ENCODE assay signal across 11 cellular contexts in the genomic region with DNA sequence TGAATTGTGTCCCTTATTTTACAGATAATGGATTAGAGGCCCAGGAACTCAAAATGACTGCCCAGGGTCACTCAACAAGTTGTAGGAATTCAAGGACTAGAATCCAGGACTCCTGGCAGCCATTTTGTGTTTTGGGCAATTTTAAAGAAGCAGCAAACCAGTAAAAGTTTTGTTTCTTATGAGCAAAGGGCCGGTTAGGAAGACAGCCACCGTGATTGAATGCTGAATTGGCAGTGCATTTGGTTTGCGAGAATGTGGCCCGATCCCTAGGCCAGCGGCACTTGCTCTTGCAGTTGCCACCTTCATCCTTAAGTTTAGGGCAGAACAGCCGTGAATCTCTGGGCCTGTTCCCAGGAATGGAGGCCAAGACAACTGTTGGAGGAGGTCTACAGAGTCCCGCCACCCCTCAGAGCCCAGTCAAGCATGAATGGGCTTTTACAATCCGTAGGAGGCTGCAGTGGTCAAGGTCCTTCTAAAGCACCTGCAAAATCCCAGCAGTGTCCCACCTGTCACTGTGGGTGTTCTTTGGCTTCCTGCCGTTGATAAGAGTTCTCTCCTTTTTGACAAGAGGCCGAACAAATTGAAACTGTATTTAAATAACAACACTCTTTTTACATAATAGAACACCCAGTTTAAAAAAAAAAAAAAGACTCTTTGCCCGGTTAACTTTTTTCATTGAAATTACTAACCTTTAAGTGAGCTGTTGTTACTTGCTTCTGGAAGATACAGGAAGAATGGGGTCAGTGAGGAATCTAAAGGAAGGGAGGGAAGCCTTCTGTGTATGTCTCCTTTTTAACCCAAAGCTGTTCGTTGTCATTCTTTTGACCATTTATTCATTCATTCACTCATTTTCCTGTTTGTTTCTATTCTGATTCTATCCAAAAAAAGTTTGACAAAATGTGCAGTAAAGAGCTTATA.
DNase-seq lines count a peak whose midpoint lies in the region; ATAC-seq and TF ChIP-seq lines count a peak whose summit lies in the region.
"Had no signal": no experiment of that assay in that cellular context is flagged by ENCODE, and none has a peak within 500 bp of the region (broad histone marks: within the 10 kb centered on the region; RNA-seq: fewer than 3 reads in every experiment).

No MANE protein-coding gene starts in this region.

- H3K4me1 ChIP-seq in muscle layer of colon (ENCODE audit: insufficient read depth, low read length), result peaks cover 40% of the 10 kb centered on the region
- H3K4me1 ChIP-seq in vagina, result peaks cover 43% of the 10 kb centered on the region

- no peak overlapping the region for H3K4me3 Mint-ChIP-seq in activated CD8-positive, alpha-beta T cell treated with anti-CD3 and anti-CD28 coated beads, Interleukin-2, amount 10 ng/mL, durations not matched to agents 7 days and 5 days

- H3K27me3 ChIP-seq in muscle layer of colon (ENCODE audit: control insufficient read depth in 1 of 2, insufficient read depth in 2 of 2, low read length in 2 of 2) (no peaks in the 10 kb centered on the region), vagina (no peaks in the 10 kb centered on the region)

- H3K36me3 ChIP-seq in muscle layer of colon (ENCODE audit: insufficient read depth, low read length) (no peaks in the 10 kb centered on the region), vagina (no peaks in the 10 kb centered on the region)

- H3K9me3 ChIP-seq in muscle layer of colon (ENCODE audit: low read length), result no peaks in the 10 kb centered on the region
- no peaks in the 10 kb centered on the region for H3K9me3 ChIP-seq in vagina

- H3K9ac ChIP-seq in muscle layer of colon (ENCODE audit: low read length), result no peak overlapping the region

- no peaks in the 10 kb centered on the region for H3K36me3 Mint-ChIP-seq in activated CD8-positive, alpha-beta T cell treated with anti-CD3 and anti-CD28 coated beads, Interleukin-2, amount 10 ng/mL, durations not matched to agents 7 days and 5 days (ENCODE audit: low read depth)

- POLR2A ChIA-PET in activated CD8-positive, alpha-beta T cell treated with anti-CD3 and anti-CD28 coated beads, Interleukin-2, amount 10 ng/mL, durations not matched to agents 7 days and 5 days (lab: Charles Lee), result no interaction called here

- H3K4me1 Mint-ChIP-seq in activated CD8-positive, alpha-beta T cell treated with anti-CD3 and anti-CD28 coated beads, Interleukin-2, amount 10 ng/mL, durations not matched to agents 7 days and 5 days (ENCODE audit: low read depth), result no peaks in the 10 kb centered on the region

- H3K4me3 ChIP-seq in epithelial cell of proximal tubule (ENCODE audit: low read depth, low read length), result peak overlapping the region; percentile 31
- H3K4me3 ChIP-seq in muscle layer of colon (ENCODE audit: low read depth in 1 of 2, low read length in 2 of 2), result peak overlapping the region; percentile 29 to 42
- H3K4me3 ChIP-seq in vagina, result peak overlapping the region in 1 of 2 donors; percentile 23

- DNase-seq in Right ventricle myocardium superior, result peak; percentile 30
- DNase-seq in left ventricle myocardium superior, result no peak
- DNase-seq in epithelial cell of proximal tubule (ENCODE audit: low read depth), result no peak
- DNase-seq in vagina (ENCODE audit: extremely low spot score in 2 of 2), result no peak
- no peak for DNase-seq in activated CD8-positive, alpha-beta T cell treated with anti-CD3 and anti-CD28 coated beads, Interleukin-2, amount 10 ng/mL, durations not matched to agents 7 days and 5 days
- no peak for DNase-seq in stimulated activated CD8-positive, alpha-beta memory T cell treated with anti-CD3 and anti-CD28 coated beads, Interleukin-4, amount 100 ng/mL, for 48 hours
- DNase-seq in DMS 273 (lab: John Stamatoyannopoulos, UW; ENCODE audit: unreplicated experiment), result no peak
- DNase-seq: activated CD4-positive, alpha-beta T cell treated with anti-CD3 and anti-CD28 coated beads, Interleukin-2, amount 50 U/mL, for 48 hours; NCI-H226 had no signal

- no peak overlapping the region for H3K27ac ChIP-seq in muscle layer of colon (ENCODE audit: low read depth, low read length)
- peak overlapping the region; percentile 71 for H3K27ac ChIP-seq in vagina

- ATAC-seq in Right ventricle myocardium superior (ENCODE audit: poor library complexity), result no peak
- ATAC-seq in left ventricle myocardium superior, result no peak
- ATAC-seq in activated CD8-positive, alpha-beta T cell treated with anti-CD3 and anti-CD28 coated beads, Interleukin-2, amount 10 ng/mL, durations not matched to agents 7 days and 5 days, result no peak

- no peak overlapping the region for H3K27ac Mint-ChIP-seq in activated CD8-positive, alpha-beta T cell treated with anti-CD3 and anti-CD28 coated beads, Interleukin-2, amount 10 ng/mL, durations not matched to agents 7 days and 5 days

- no peaks in the 10 kb centered on the region for H3K27me3 Mint-ChIP-seq in activated CD8-positive, alpha-beta T cell treated with anti-CD3 and anti-CD28 coated beads, Interleukin-2, amount 10 ng/mL, durations not matched to agents 7 days and 5 days (ENCODE audit: low read depth)

- H3K9me3 Mint-ChIP-seq in activated CD8-positive, alpha-beta T cell treated with anti-CD3 and anti-CD28 coated beads, Interleukin-2, amount 10 ng/mL, durations not matched to agents 7 days and 5 days (ENCODE audit: insufficient read depth), result no peaks in the 10 kb centered on the region
- H3K9me3 Mint-ChIP-seq: neural crest cell had no signal

- CTCF ChIA-PET in activated CD8-positive, alpha-beta T cell treated with anti-CD3 and anti-CD28 coated beads, Interleukin-2, amount 10 ng/mL, durations not matched to agents 7 days and 5 days (lab: Charles Lee), result no interaction called here

- no peak for TF ChIP-seq POLR2A in vagina (IDR thresholded peaks at IDR 0.05)

- TF ChIP-seq CTCF in epithelial cell of proximal tubule (conservative IDR thresholded peaks at IDR 0.05; ENCODE audit: low read depth, low read length) (no peak), vagina (IDR thresholded peaks at IDR 0.05) (no peak)

- intact Hi-C loops in Right ventricle myocardium superior (cut with DNase I) (no loop called here), left ventricle myocardium superior (cut with micrococcal nuclease) (no loop called here), vagina (cut with DNase I) (no loop called here)
